In the genomic region with DNA sequence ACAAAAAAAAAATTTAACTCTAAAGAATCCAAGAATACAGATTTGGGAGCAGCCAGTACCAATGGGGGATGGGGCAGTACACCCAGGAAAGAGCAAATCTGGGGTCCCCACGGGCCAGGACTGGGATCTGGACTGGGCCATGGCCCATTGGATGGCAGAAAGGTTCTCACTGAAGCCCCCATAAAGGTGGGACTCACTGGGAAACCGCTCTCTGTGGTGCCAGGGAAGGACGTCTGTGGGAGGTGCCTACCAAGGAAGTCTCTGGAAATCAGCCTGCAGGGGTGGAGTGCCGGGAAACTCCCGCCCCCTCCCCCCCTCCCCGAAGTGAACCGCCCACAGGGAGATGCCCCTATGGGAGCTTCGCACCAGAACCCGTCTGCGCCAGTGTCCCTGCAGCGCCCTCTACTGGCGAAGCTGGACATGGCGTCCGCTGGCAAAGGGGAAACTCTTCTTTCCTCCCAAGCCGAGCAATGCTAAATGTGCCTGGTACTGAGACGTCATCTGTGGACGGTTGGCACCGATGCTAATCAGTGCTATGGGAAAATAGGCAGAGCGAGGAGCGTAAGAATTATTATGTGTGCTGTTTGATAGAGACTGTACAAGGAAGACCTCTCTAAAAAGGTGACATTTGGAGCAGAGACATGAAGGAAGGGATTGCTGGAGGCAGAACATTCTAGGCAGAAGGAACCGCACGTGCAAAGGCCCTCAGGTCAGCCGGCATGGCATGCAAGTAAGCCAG, we compare ENCODE assay signal across 8 cellular contexts.
DNase-seq lines count a peak whose midpoint lies in the region; ATAC-seq and TF ChIP-seq lines count a peak whose summit lies in the region.

No MANE protein-coding gene starts in this region.

- intact Hi-C loops in HCT116 (cut with micrococcal nuclease): no loop called here
- intact Hi-C loops in naive thymus-derived CD4-positive, alpha-beta T cell (cut with micrococcal nuclease): loop anchor here (1.0 to 10.0 kb wide), 7 partner anchors 12 to 832 kb away; no protein-coding TSS in a partner anchor

- H3K9ac ChIP-seq in HCT116 (ENCODE audit: low read length) (no peak overlapping the region), endodermal cell (ENCODE audit: extremely low read depth, low read length, poor library complexity, severe bottlenecking) (no peak overlapping the region)

- RAD21 ChIA-PET in HCT116 (lab: Charles Lee; ENCODE audit: low non-redundant PET in 1 of 2, low total read pairs in 2 of 2, uncharacterized antibody in 2 of 2, unreplicated experiment in 2 of 2): no interaction called here

- 53 to 66% methylated on average over 14 to 23 of the region's 23 CpGs for WGBS in endodermal cell (ENCODE audit: insufficient coverage in 1 of 2, insufficient read length in 1 of 2), 2 experiments

- H3K4me1 ChIP-seq in HCT116 (ENCODE audit: control insufficient read depth in 1 of 2, insufficient read depth in 2 of 2, low read length in 2 of 2) (no peaks in the 10 kb centered on the region), endodermal cell (ENCODE audit: control insufficient read depth, insufficient read depth, low read length) (peaks cover 4% of the 10 kb centered on the region)
- peaks cover 0 to 21% of the 10 kb centered on the region in 2 donors for H3K4me1 ChIP-seq in naive thymus-derived CD4-positive, alpha-beta T cell (ENCODE audit: control insufficient read depth in 2 of 2, insufficient read depth in 2 of 2, low read length in 2 of 2)

- H4K20me1 ChIP-seq in HCT116 (ENCODE audit: insufficient read depth): no peaks in the 10 kb centered on the region

- H3K36me3 ChIP-seq in HCT116 (ENCODE audit: control insufficient read depth in 1 of 2, insufficient read depth in 2 of 2, low read length in 2 of 2) (no peaks in the 10 kb centered on the region), endodermal cell (ENCODE audit: control insufficient read depth, insufficient read depth, low read length) (peaks cover 6% of the 10 kb centered on the region)
- no peaks in the 10 kb centered on the region for H3K36me3 ChIP-seq in naive thymus-derived CD4-positive, alpha-beta T cell (ENCODE audit: control insufficient read depth in 2 of 3, insufficient read depth in 3 of 3, low read length in 3 of 3)

- H3K27me3 ChIP-seq in HCT116 (ENCODE audit: insufficient read depth, low read length): no peaks in the 10 kb centered on the region
- H3K27me3 ChIP-seq in endodermal cell (ENCODE audit: control insufficient read depth, insufficient read depth, low read length, poor library complexity, severe bottlenecking): no peaks in the 10 kb centered on the region
- H3K27me3 ChIP-seq in naive thymus-derived CD4-positive, alpha-beta T cell (ENCODE audit: control insufficient read depth in 2 of 2, insufficient read depth in 2 of 2, low read length in 2 of 2): no peaks in the 10 kb centered on the region

- no peaks in the 10 kb centered on the region for H3K9me3 Mint-ChIP-seq in activated CD8-positive, alpha-beta T cell treated with anti-CD3 and anti-CD28 coated beads, Interleukin-2, amount 10 ng/mL, durations not matched to agents 7 days and 5 days (ENCODE audit: insufficient read depth)
- peaks cover 4% of the 10 kb centered on the region for H3K9me3 Mint-ChIP-seq in endodermal cell
- H3K9me3 Mint-ChIP-seq in naive thymus-derived CD4-positive, alpha-beta T cell: peaks cover 0 to 9% (median 0%) of the 10 kb centered on the region in 11 donors

- H3K4me1 Mint-ChIP-seq in activated CD8-positive, alpha-beta T cell treated with anti-CD3 and anti-CD28 coated beads, Interleukin-2, amount 10 ng/mL, durations not matched to agents 7 days and 5 days (ENCODE audit: low read depth): peaks cover 10% of the 10 kb centered on the region
- peaks cover 14% of the 10 kb centered on the region for H3K4me1 Mint-ChIP-seq in endodermal cell
- peaks cover 6 to 23% (median 7%) of the 10 kb centered on the region in 7 donors for H3K4me1 Mint-ChIP-seq in naive thymus-derived CD4-positive, alpha-beta T cell

- H3K9me2 ChIP-seq in HCT116 (ENCODE audit: insufficient read depth): no peaks in the 10 kb centered on the region

- no peak overlapping the region for H3K27ac Mint-ChIP-seq in activated CD8-positive, alpha-beta T cell treated with anti-CD3 and anti-CD28 coated beads, Interleukin-2, amount 10 ng/mL, durations not matched to agents 7 days and 5 days
- no peak overlapping the region for H3K27ac Mint-ChIP-seq in endodermal cell
- peak overlapping the region in 5 of 9 donors; percentile 1 to 26 (median 3) for H3K27ac Mint-ChIP-seq in naive thymus-derived CD4-positive, alpha-beta T cell

- no peak overlapping the region for H3K4me2 ChIP-seq in HCT116 (ENCODE audit: low read length)

- H3K27ac ChIP-seq in HCT116 (ENCODE audit: low read depth, low read length) (no peak overlapping the region), endodermal cell (ENCODE audit: low read depth, low read length) (no peak overlapping the region)
- H3K27ac ChIP-seq in naive thymus-derived CD4-positive, alpha-beta T cell (ENCODE audit: low read depth, low read length): no peak overlapping the region

- DNase-seq in GM03348 (ENCODE audit: low spot score): peak; percentile 43
- no peak for DNase-seq in HCT116 (ENCODE audit: low read depth, low spot score)
- DNase-seq in NCI-H524 treated with DMSO at 0.1 percent for 48 hours (lab: John Stamatoyannopoulos, UW): peak; percentile 15
- peak; percentile 77 for DNase-seq in activated CD8-positive, alpha-beta T cell treated with anti-CD3 and anti-CD28 coated beads, Interleukin-2, amount 10 ng/mL, durations not matched to agents 7 days and 5 days
- DNase-seq in endodermal cell: peak; percentile 94
- peak; percentile 21 to 81 (median 52) for DNase-seq in naive thymus-derived CD4-positive, alpha-beta T cell
- DNase-seq in stimulated activated naive CD4-positive, alpha-beta T cell (lab: John Stamatoyannopoulos, UW): peak; percentile 34 to 58 (median 51)

- H3K79me2 ChIP-seq in HCT116 (ENCODE audit: insufficient read depth, low read length): no peaks in the 10 kb centered on the region

- peak; percentile 25; the same call in 1 of the 2 replicates for TF ChIP-seq RAD21 in HCT116 (IDR thresholded peaks at IDR 0.05; ENCODE audit: low read depth)

- H3K36me3 Mint-ChIP-seq in activated CD8-positive, alpha-beta T cell treated with anti-CD3 and anti-CD28 coated beads, Interleukin-2, amount 10 ng/mL, durations not matched to agents 7 days and 5 days (ENCODE audit: low read depth): no peaks in the 10 kb centered on the region
- no peaks in the 10 kb centered on the region for H3K36me3 Mint-ChIP-seq in endodermal cell (ENCODE audit: low read depth)
- H3K36me3 Mint-ChIP-seq in naive thymus-derived CD4-positive, alpha-beta T cell: peaks cover 0 to 16% (median 0%) of the 10 kb centered on the region in 5 donors

- ATAC-seq in HCT116 (peak; percentile 52), GM18519 (IDR thresholded peaks at IDR 0.05; ENCODE audit: low FRiP score, unreplicated experiment) (no peak)
- peak; percentile 78 for ATAC-seq in activated CD8-positive, alpha-beta T cell treated with anti-CD3 and anti-CD28 coated beads, Interleukin-2, amount 10 ng/mL, durations not matched to agents 7 days and 5 days
- peak; percentile 94 for ATAC-seq in naive thymus-derived CD4-positive, alpha-beta T cell

- TF ChIP-seq POLR2A in HCT116 (IDR thresholded peaks at IDR 0.05; ENCODE audit: borderline replicate concordance, extremely low read depth, insufficient read depth, insufficient read length): no peak

- no peaks in the 10 kb centered on the region for H3K27me3 Mint-ChIP-seq in activated CD8-positive, alpha-beta T cell treated with anti-CD3 and anti-CD28 coated beads, Interleukin-2, amount 10 ng/mL, durations not matched to agents 7 days and 5 days (ENCODE audit: low read depth)
- no peaks in the 10 kb centered on the region for H3K27me3 Mint-ChIP-seq in endodermal cell (ENCODE audit: insufficient read depth)
- H3K27me3 Mint-ChIP-seq in naive thymus-derived CD4-positive, alpha-beta T cell: peaks cover 0 to 5% (median 0%) of the 10 kb centered on the region in 5 donors

- TF ChIP-seq CTCF in HCT116 (IDR thresholded peaks at IDR 0.05 in 2 of 3, conservative IDR thresholded peaks at IDR 0.05 in 1 of 3; ENCODE audit: borderline replicate concordance in 1 of 3, insufficient read depth in 1 of 3, low read depth in 2 of 3, low read length in 2 of 3) (peak in 2 of 3 experiments; percentile 40 to 57; a peak in 3 of 6 replicates), endodermal cell (conservative IDR thresholded peaks at IDR 0.05) (peak; percentile 93)

- H3K4me3 ChIP-seq in HCT116 (replicated peaks in 1 of 2; ENCODE audit: low read depth in 1 of 2, low read length in 2 of 2): no peak overlapping the region
- H3K4me3 ChIP-seq in endodermal cell (ENCODE audit: low read length): no peak overlapping the region
- H3K4me3 ChIP-seq in naive thymus-derived CD4-positive, alpha-beta T cell (ENCODE audit: low read length): no peak overlapping the region

- POLR2A ChIA-PET in HCT116 (lab: Charles Lee): no interaction called here
- POLR2A ChIA-PET in activated CD8-positive, alpha-beta T cell treated with anti-CD3 and anti-CD28 coated beads, Interleukin-2, amount 10 ng/mL, durations not matched to agents 7 days and 5 days (lab: Charles Lee): no interaction called here
- POLR2A ChIA-PET in naive thymus-derived CD4-positive, alpha-beta T cell (lab: Charles Lee): no interaction called here

- CTCF ChIA-PET in HCT116 (lab: Charles Lee): no interaction called here
- CTCF ChIA-PET in activated CD8-positive, alpha-beta T cell treated with anti-CD3 and anti-CD28 coated beads, Interleukin-2, amount 10 ng/mL, durations not matched to agents 7 days and 5 days (lab: Charles Lee): interaction anchor here (1.0 to 2.3 kb wide), 12 partner anchors 9 to 645 kb away, joined by 3 to 22 read pairs (median 5); no protein-coding TSS in a partner anchor
- CTCF ChIA-PET in naive thymus-derived CD4-positive, alpha-beta T cell (lab: Charles Lee): interaction anchor here (0.6 to 2.2 kb wide), 7 partner anchors 10 to 1285 kb away, joined by 3 to 10 read pairs (median 3); no protein-coding TSS in a partner anchor

- peaks cover 0 to 7% of the 10 kb centered on the region in 2 experiments; a peak in 2 of 4 replicates for H3K9me3 ChIP-seq in HCT116 (ENCODE audit: control insufficient read depth in 1 of 2, insufficient read depth in 1 of 2, low read depth in 1 of 2, low read length in 2 of 2)
- no peaks in the 10 kb centered on the region for H3K9me3 ChIP-seq in endodermal cell (ENCODE audit: control insufficient read depth, low read length)
- H3K9me3 ChIP-seq in naive thymus-derived CD4-positive, alpha-beta T cell (ENCODE audit: control insufficient read depth in 2 of 3, low read length in 3 of 3): no peaks in the 10 kb centered on the region

- H3K4me3 Mint-ChIP-seq in activated CD8-positive, alpha-beta T cell treated with anti-CD3 and anti-CD28 coated beads, Interleukin-2, amount 10 ng/mL, durations not matched to agents 7 days and 5 days: no peak overlapping the region
- no peak overlapping the region for H3K4me3 Mint-ChIP-seq in endodermal cell
- H3K4me3 Mint-ChIP-seq in naive thymus-derived CD4-positive, alpha-beta T cell: peak overlapping the region in 2 of 10 donors; percentile 4 to 28

- BruUV-seq in HCT116 (replicated peaks; lab: Mats Ljungman, UMichigan): no TSS peak

- H2AFZ ChIP-seq in HCT116 (ENCODE audit: low read depth, low read length, poor library complexity, severe bottlenecking): no peak overlapping the region

TF ChIP-seq in HCT116, 20 proteins besides CTCF, POLR2A, EP300 and RAD21 (continues in another document):
- no peak for TF ChIP-seq CEBPB (IDR thresholded peaks at IDR 0.05; ENCODE audit: low read depth)

Comparison
In these comparisons a context has a peak if more than half of its experiments do, and no peak if none do; other contexts are left out.
1. H3K27ac Mint-ChIP-seq: peak in naive thymus-derived CD4-positive, alpha-beta T cell (5 of 9); none in activated CD8-positive, alpha-beta T cell treated with anti-CD3 and anti-CD28 coated beads, Interleukin-2, amount 10 ng/mL, durations not matched to agents 7 days and 5 days (single experiment) and endodermal cell (single experiment).